Comparison of ENCODE assay signal across 11 cellular contexts in genomic region chr7:30502470-30503251, GRCh38. TPM values are rescaled to one million over a fixed set of nuclear protein-coding genes. Genes with fewer than 3 reads are reported as not detected.
DNase-seq lines count a peak whose midpoint lies in the region; ATAC-seq and TF ChIP-seq lines count a peak whose summit lies in the region.
"Had no signal": no experiment of that assay in that cellular context is flagged by ENCODE, and none has a peak within 500 bp of the region (broad histone marks: within the 10 kb centered on the region; RNA-seq: fewer than 3 reads in every experiment).

No MANE protein-coding gene starts in this region.

- intact Hi-C loops in activated B cell treated with CpG ODN at 0.5 μM for 24 hours (cut with micrococcal nuclease): no loop called here

- peak overlapping the region; percentile 3 for H3K4me3 Mint-ChIP-seq in activated B cell treated with CpG ODN at 0.5 μM for 24 hours
- H3K4me3 Mint-ChIP-seq in natural killer cell treated with Interleukin-12 subunit alpha and Interleukin-12 subunit beta and Interleukin-15 and Interleukin-18, amount 100 ng/mL, for 72 hours: peak overlapping the region; percentile 87

- H3K27me3 Mint-ChIP-seq in activated B cell treated with CpG ODN at 0.5 μM for 24 hours: no peaks in the 10 kb centered on the region
- H3K27me3 Mint-ChIP-seq in natural killer cell treated with Interleukin-12 subunit alpha and Interleukin-12 subunit beta and Interleukin-15 and Interleukin-18, amount 100 ng/mL, for 72 hours: no peaks in the 10 kb centered on the region

- ATAC-seq in activated B cell treated with CpG ODN at 0.5 μM for 24 hours (ENCODE audit: low read depth) (no peak), HG02970 (IDR thresholded peaks at IDR 0.05; ENCODE audit: low FRiP score, unreplicated experiment) (no peak)
- ATAC-seq in natural killer cell treated with Interleukin-12 subunit alpha and Interleukin-12 subunit beta and Interleukin-15 and Interleukin-18, amount 100 ng/mL, for 72 hours: no peak
- ATAC-seq: left ventricle myocardium superior had no signal

- DNase-seq in SIG-M5 treated with dmso at 0.1 percent for 504 hours (lab: John Stamatoyannopoulos, UW; ENCODE audit: unreplicated experiment) (peak; percentile 72), SIG-M5 (lab: John Stamatoyannopoulos, UW) (no peak), KBM-7 (peak; percentile 56), activated B cell treated with CpG ODN at 0.5 μM for 24 hours (no peak), DMS79 (lab: John Stamatoyannopoulos, UW) (no peak), G401 (ENCODE audit: low spot score) (no peak)
- DNase-seq in natural killer cell treated with Interleukin-12 subunit alpha and Interleukin-12 subunit beta and Interleukin-15 and Interleukin-18, amount 100 ng/mL, for 72 hours (ENCODE audit: low spot score): no peak
- DNase-seq: left ventricle myocardium superior, NCI-H524, WERI-Rb-1 had no signal

- CTCF ChIA-PET in activated B cell treated with CpG ODN at 0.5 μM for 24 hours (lab: Charles Lee): no interaction called here

- H3K27ac Mint-ChIP-seq in activated B cell treated with CpG ODN at 0.5 μM for 24 hours: no peak overlapping the region
- no peak overlapping the region for H3K27ac Mint-ChIP-seq in natural killer cell treated with Interleukin-12 subunit alpha and Interleukin-12 subunit beta and Interleukin-15 and Interleukin-18, amount 100 ng/mL, for 72 hours

- H3K9me3 Mint-ChIP-seq in activated B cell treated with CpG ODN at 0.5 μM for 24 hours: no peaks in the 10 kb centered on the region
- H3K9me3 Mint-ChIP-seq in natural killer cell treated with Interleukin-12 subunit alpha and Interleukin-12 subunit beta and Interleukin-15 and Interleukin-18, amount 100 ng/mL, for 72 hours: no peaks in the 10 kb centered on the region

- peaks cover 18% of the 10 kb centered on the region for H3K36me3 Mint-ChIP-seq in activated B cell treated with CpG ODN at 0.5 μM for 24 hours (ENCODE audit: low read depth)
- H3K36me3 Mint-ChIP-seq in natural killer cell treated with Interleukin-12 subunit alpha and Interleukin-12 subunit beta and Interleukin-15 and Interleukin-18, amount 100 ng/mL, for 72 hours: peaks cover 16% of the 10 kb centered on the region

- peaks cover 39% of the 10 kb centered on the region for H3K4me1 Mint-ChIP-seq in activated B cell treated with CpG ODN at 0.5 μM for 24 hours
- peaks cover 32% of the 10 kb centered on the region in 2 donors for H3K4me1 Mint-ChIP-seq in natural killer cell treated with Interleukin-12 subunit alpha and Interleukin-12 subunit beta and Interleukin-15 and Interleukin-18, amount 100 ng/mL, for 72 hours (ENCODE audit: low read depth in 2 of 2)

- POLR2A ChIA-PET in activated B cell treated with CpG ODN at 0.5 μM for 24 hours (lab: Charles Lee): interaction anchor here (0.8 kb wide), 1 partner anchor 24 kb away, joined by 6 read pairs; no protein-coding TSS in a partner anchor

- in situ Hi-C loops in KBM-7 (cut with MboI; ENCODE audit: low pct_unique_long_range_greater_than_20kb, low sequenced_read_pairs) (no loop called here), G401 (cut with HindIII; ENCODE audit: low sequenced_read_pairs) (no loop called here)

- TF ChIP-seq CTCF in activated B cell treated with CpG ODN at 0.5 μM for 24 hours (IDR thresholded peaks at IDR 0.05): no peak

RNA-seq across cellular contexts. Expression of gene GGCT, which starts 2.0 kb away (rescaled TPM):
- 22.7 and 24.4 TPM in 2 replicates for total RNA-seq in activated B cell treated with CpG ODN at 0.5 μM for 24 hours
- 10 to 100 TPM; 37.9 to 61.7 TPM for total RNA-seq in natural killer cell treated with Interleukin-12 subunit alpha and Interleukin-12 subunit beta and Interleukin-15 and Interleukin-18, amount 100 ng/mL, for 72 hours
- 59.2 and 89.5 TPM in 2 replicates for total RNA-seq in G401 (2014; rRNA removed; shearing (Covaris generic))

RNA-seq across cellular contexts. Expression of gene NOD1, which starts 24.1 kb away (rescaled TPM):
- total RNA-seq in activated B cell treated with CpG ODN at 0.5 μM for 24 hours: 11.7 and 14.0 TPM in 2 replicates
- total RNA-seq in natural killer cell treated with Interleukin-12 subunit alpha and Interleukin-12 subunit beta and Interleukin-15 and Interleukin-18, amount 100 ng/mL, for 72 hours: 10 to 100 TPM in 1 of 2 donors, 1 to 10 TPM in 1; 8.9 to 11.6 TPM
- total RNA-seq in G401 (2014; rRNA removed; shearing (Covaris generic)): 3.6 and 4.2 TPM in 2 replicates

Comparison
In these comparisons a context has a peak if more than half of its experiments do, and no peak if none do; other contexts are left out.
1. DNase-seq: peak in SIG-M5 treated with dmso at 0.1 percent for 504 hours (single experiment) and KBM-7 (single experiment); none in SIG-M5 (single experiment), activated B cell treated with CpG ODN at 0.5 μM for 24 hours (single experiment), natural killer cell treated with Interleukin-12 subunit alpha and Interleukin-12 subunit beta and Interleukin-15 and Interleukin-18, amount 100 ng/mL, for 72 hours (single experiment), DMS79 (single experiment) and G401 (single experiment).